In genomic region chrX:39532761-39533160, GRCh38 we compare ENCODE assay signal across 19 cellular contexts.
"Had no signal": no experiment of that assay in that cellular context is flagged by ENCODE, and none has a peak within 500 bp of the region (broad histone marks: within the 10 kb centered on the region; RNA-seq: fewer than 3 reads in every experiment).

No MANE protein-coding gene starts in this region.

- H3K27me3 Mint-ChIP-seq: activated CD8-positive, alpha-beta T cell treated with anti-CD3 and anti-CD28 coated beads for 36 hours had no signal

- H3K4me1 ChIP-seq: breast epithelium, esophagus muscularis mucosa, heart right ventricle, lower lobe of right lung, tibial artery had no signal

- DNase-seq: activated CD8-positive, alpha-beta T cell treated with anti-CD3 and anti-CD28 coated beads for 36 hours; activated naive CD4-positive, alpha-beta T cell treated with anti-CD3 and anti-CD28 coated beads, Interleukin-2, amount 50 U/mL, for 16 hours; activated T-cell treated with anti-CD3 and anti-CD28 coated beads, Interleukin-2, amount 50 U/mL, for 1 hour; effector CD8-positive, alpha-beta T cell; heart right ventricle; left colon; lower lobe of right lung; nucleus accumbens; stimulated activated CD4-positive, alpha-beta T cell treated with anti-CD3 and anti-CD28 coated beads, Interleukin-4, amount 100 ng/mL, for 24 hours; SW 1271; tibial artery had no signal

- H3K36me3 ChIP-seq: breast epithelium, esophagus muscularis mucosa, heart right ventricle, lower lobe of right lung, tibial artery had no signal

- H3K4me1 Mint-ChIP-seq: stimulated activated memory B cell treated with anti-CD40 and anti-IgM and Interleukin-4, amounts not matched to agents 10 μg/mL and 1 μg/mL and 100 μg/mL, for 72 hours had no signal

- H3K9me3 ChIP-seq: lower lobe of right lung, tibial artery had no signal

- ATAC-seq: activated CD8-positive, alpha-beta T cell treated with anti-CD3 and anti-CD28 coated beads for 36 hours; heart right ventricle; left colon; lower lobe of right lung; natural killer cell treated with Interleukin-12 subunit alpha and Interleukin-12 subunit beta and Interleukin-15 and Interleukin-18, amount 100 ng/mL, for 72 hours; sciatic nerve; stimulated activated memory B cell treated with anti-CD40 and anti-IgM and Interleukin-4, amounts not matched to agents 10 μg/mL and 1 μg/mL and 100 μg/mL, for 72 hours had no signal

- H3K4me3 Mint-ChIP-seq: activated CD8-positive, alpha-beta T cell treated with anti-CD3 and anti-CD28 coated beads for 36 hours; dendritic cell treated with granulocyte-macrophage colony-stimulating factor and Interleukin-4, amounts not matched to agents 40 ng/mL and 50 ng/mL, for 4 days; mesothelial cell of epicardium; natural killer cell treated with Interleukin-12 subunit alpha and Interleukin-12 subunit beta and Interleukin-15 and Interleukin-18, amount 100 ng/mL, for 72 hours; stimulated activated memory B cell treated with anti-CD40 and anti-IgM and Interleukin-4, amounts not matched to agents 10 μg/mL and 1 μg/mL and 100 μg/mL, for 72 hours had no signal

- H3K9me3 Mint-ChIP-seq: activated CD8-positive, alpha-beta T cell treated with anti-CD3 and anti-CD28 coated beads for 36 hours; activated T-helper 2 cell treated with anti-CD3 and anti-CD28 coated beads, Interferon-gamma antibody, Interleukin-2, Interleukin-4, amounts not matched to agents 10 μg/mL and 5 μg/mL and 100 μg/mL, durations not matched to agents 14 hours and 24 hours and 36 hours; dendritic cell treated with granulocyte-macrophage colony-stimulating factor and Interleukin-4, amounts not matched to agents 40 ng/mL and 50 ng/mL, for 4 days; natural killer cell treated with Interleukin-12 subunit alpha and Interleukin-12 subunit beta and Interleukin-15 and Interleukin-18, amount 100 ng/mL, for 72 hours; stimulated activated memory B cell treated with anti-CD40 and anti-IgM and Interleukin-4, amounts not matched to agents 10 μg/mL and 1 μg/mL and 100 μg/mL, for 72 hours had no signal

- H3K27ac Mint-ChIP-seq: activated CD8-positive, alpha-beta T cell treated with anti-CD3 and anti-CD28 coated beads for 36 hours; activated T-helper 2 cell treated with anti-CD3 and anti-CD28 coated beads, Interferon-gamma antibody, Interleukin-2, Interleukin-4, amounts not matched to agents 10 μg/mL and 5 μg/mL and 100 μg/mL, durations not matched to agents 14 hours and 24 hours and 36 hours; dendritic cell treated with granulocyte-macrophage colony-stimulating factor and Interleukin-4, amounts not matched to agents 40 ng/mL and 50 ng/mL, for 4 days; mesothelial cell of epicardium; natural killer cell treated with Interleukin-12 subunit alpha and Interleukin-12 subunit beta and Interleukin-15 and Interleukin-18, amount 100 ng/mL, for 72 hours; stimulated activated memory B cell treated with anti-CD40 and anti-IgM and Interleukin-4, amounts not matched to agents 10 μg/mL and 1 μg/mL and 100 μg/mL, for 72 hours had no signal

- H3K4me3 ChIP-seq: breast epithelium, esophagus muscularis mucosa, heart right ventricle, lower lobe of right lung, tibial artery had no signal

- H3K27ac ChIP-seq: breast epithelium, esophagus muscularis mucosa, heart right ventricle, lower lobe of right lung, tibial artery had no signal

- H3K27me3 ChIP-seq: esophagus muscularis mucosa, tibial artery had no signal

- H3K36me3 Mint-ChIP-seq: mesothelial cell of epicardium; natural killer cell treated with Interleukin-12 subunit alpha and Interleukin-12 subunit beta and Interleukin-15 and Interleukin-18, amount 100 ng/mL, for 72 hours; stimulated activated memory B cell treated with anti-CD40 and anti-IgM and Interleukin-4, amounts not matched to agents 10 μg/mL and 1 μg/mL and 100 μg/mL, for 72 hours had no signal
